ENCODE assay signal across 8 cellular contexts in the genomic region with DNA sequence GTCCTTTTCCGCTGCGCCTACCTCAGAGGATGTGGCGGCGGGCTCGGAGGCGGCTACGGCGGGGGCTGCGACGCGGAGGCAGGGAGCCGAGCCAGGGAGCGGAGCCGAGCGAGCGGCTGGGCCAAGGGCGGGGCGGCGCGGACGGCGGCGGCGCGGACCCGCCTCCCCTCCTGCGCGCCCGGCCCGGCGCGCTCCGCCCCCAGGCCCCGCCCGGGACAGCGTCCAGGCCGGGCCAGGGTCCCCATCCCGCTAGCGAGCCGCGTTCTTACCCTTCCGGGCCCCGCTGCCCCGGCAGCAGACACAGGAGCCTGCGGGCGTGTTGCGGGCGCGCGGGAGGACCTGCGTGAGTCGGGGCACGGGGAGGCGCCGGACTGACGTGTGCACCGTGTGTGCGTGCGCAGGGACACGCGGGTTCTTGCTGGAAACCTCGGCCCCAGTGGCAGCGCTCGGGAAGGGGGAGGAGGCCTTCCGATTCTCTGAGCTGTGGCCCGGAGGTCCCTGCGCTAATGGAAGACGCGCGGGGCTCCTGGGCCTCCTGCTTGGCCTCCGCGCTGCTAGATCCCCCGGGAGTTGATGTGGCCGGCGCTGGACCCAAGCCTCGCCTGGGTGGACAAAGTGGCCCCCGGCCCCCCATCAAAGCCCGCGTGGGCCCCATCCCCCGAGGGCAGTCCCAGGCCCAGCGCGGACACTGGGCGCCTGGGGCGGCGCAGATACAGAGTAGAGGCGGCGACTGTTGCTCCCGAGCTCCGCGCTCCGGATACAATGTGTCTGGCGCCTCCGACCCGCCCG. TPM values are rescaled to one million over a fixed set of nuclear protein-coding genes. Genes with fewer than 3 reads are reported as not detected.
DNase-seq lines count a peak whose midpoint lies in the region; ATAC-seq and TF ChIP-seq lines count a peak whose summit lies in the region.

A gene with protein sequence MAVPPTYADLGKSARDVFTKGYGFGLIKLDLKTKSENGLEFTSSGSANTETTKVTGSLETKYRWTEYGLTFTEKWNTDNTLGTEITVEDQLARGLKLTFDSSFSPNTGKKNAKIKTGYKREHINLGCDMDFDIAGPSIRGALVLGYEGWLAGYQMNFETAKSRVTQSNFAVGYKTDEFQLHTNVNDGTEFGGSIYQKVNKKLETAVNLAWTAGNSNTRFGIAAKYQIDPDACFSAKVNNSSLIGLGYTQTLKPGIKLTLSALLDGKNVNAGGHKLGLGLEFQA (minus strand): TSS at position 350 of the 789 bp plus-strand sequence. CDS start 11,963 bp downstream, outside the sequence.

- peak within 1 kb of the TSS; percentile 90 for H3K27ac ChIP-seq in ectodermal cell (ENCODE audit: insufficient read depth, low read depth, low read length, poor library complexity, severe bottlenecking)

- no peaks in the 10 kb centered on the region for H3K36me3 ChIP-seq in ectodermal cell (ENCODE audit: control insufficient read depth, insufficient read depth, low read length)

- ATAC-seq in GM18909 (IDR thresholded peaks at IDR 0.05; ENCODE audit: poor library complexity, unreplicated experiment), result peak; percentile 80
- peak; percentile 72 for ATAC-seq in HG03159 (IDR thresholded peaks at IDR 0.05; ENCODE audit: unreplicated experiment)
- ATAC-seq in activated CD8-positive, alpha-beta T cell treated with anti-CD3 and anti-CD28 coated beads for 36 hours, result peak; percentile 85

- 0% methylated on average over 95 of the region's 95 CpGs for WGBS in ectodermal cell, 2 experiments

- H3K27ac Mint-ChIP-seq in activated CD8-positive, alpha-beta T cell treated with anti-CD3 and anti-CD28 coated beads for 36 hours, result peak within 1 kb of the TSS; percentile 99

- CTCF ChIA-PET in activated CD8-positive, alpha-beta T cell treated with anti-CD3 and anti-CD28 coated beads for 36 hours (lab: Charles Lee), result interaction anchor here (1.0 to 3.2 kb wide), 5 partner anchors 8 to 179 kb away, joined by 4 to 19 read pairs (median 4); no protein-coding TSS in a partner anchor

- intact Hi-C loops in activated CD8-positive, alpha-beta T cell treated with anti-CD3 and anti-CD28 coated beads for 36 hours (cut with micrococcal nuclease), result no loop called here

- DNase-seq in AG20443 (ENCODE audit: low spot score), result peak; percentile 98
- peak; percentile 34 to 80 for DNase-seq in NCI-H526 (lab: John Stamatoyannopoulos, UW)
- peak; percentile 89 for DNase-seq in activated CD8-positive, alpha-beta T cell treated with anti-CD3 and anti-CD28 coated beads for 36 hours
- peak; percentile 82 to 87 for DNase-seq in lung microvascular endothelial cell (ENCODE audit: low read depth in 2 of 2)
- DNase-seq in stimulated activated CD8-positive, alpha-beta memory T cell treated with anti-CD3 and anti-CD28 coated beads, Interleukin-12 subunit alpha, Interleukin-12 subunit beta, amount 100 ng/mL, for 1 hour (ENCODE audit: low read depth), result peak; percentile 61

- H3K36me3 Mint-ChIP-seq in activated CD8-positive, alpha-beta T cell treated with anti-CD3 and anti-CD28 coated beads for 36 hours (ENCODE audit: low read depth), result peaks cover 40% of the 10 kb centered on the region

- peaks cover 22% of the 10 kb centered on the region for H3K4me1 ChIP-seq in ectodermal cell (ENCODE audit: control insufficient read depth, insufficient read depth, low read length)

- POLR2A ChIA-PET in activated CD8-positive, alpha-beta T cell treated with anti-CD3 and anti-CD28 coated beads for 36 hours (lab: Charles Lee), result interaction anchor here (0.6 to 3.4 kb wide), 34 partner anchors 9 to 682 kb away, joined by 3 to 23 read pairs (median 5); a partner anchor contains a TSS

- no peaks in the 10 kb centered on the region for H3K27me3 ChIP-seq in ectodermal cell (ENCODE audit: control insufficient read depth, insufficient read depth, low read length, poor library complexity, severe bottlenecking)

- no peak for TF ChIP-seq CTCF in activated CD8-positive, alpha-beta T cell treated with anti-CD3 and anti-CD28 coated beads for 36 hours (IDR thresholded peaks at IDR 0.05)

- H3K9me3 ChIP-seq in ectodermal cell (ENCODE audit: control insufficient read depth, low read length), result no peaks in the 10 kb centered on the region

- H3K9me3 Mint-ChIP-seq in activated CD8-positive, alpha-beta T cell treated with anti-CD3 and anti-CD28 coated beads for 36 hours, result no peaks in the 10 kb centered on the region

- H3K4me3 ChIP-seq in ectodermal cell (ENCODE audit: insufficient read depth, low read depth, low read length), result peak within 1 kb of the TSS; percentile 84

- H3K27me3 Mint-ChIP-seq in activated CD8-positive, alpha-beta T cell treated with anti-CD3 and anti-CD28 coated beads for 36 hours, result no peaks in the 10 kb centered on the region

- H3K4me1 Mint-ChIP-seq in activated CD8-positive, alpha-beta T cell treated with anti-CD3 and anti-CD28 coated beads for 36 hours (ENCODE audit: low read depth), result peaks cover 38% of the 10 kb centered on the region

- H3K4me3 Mint-ChIP-seq in activated CD8-positive, alpha-beta T cell treated with anti-CD3 and anti-CD28 coated beads for 36 hours, result peak within 1 kb of the TSS; percentile 95

RNA-seq across cellular contexts. Expression of the gene that starts here (rescaled TPM):
- total RNA-seq in activated CD8-positive, alpha-beta T cell treated with anti-CD3 and anti-CD28 coated beads for 36 hours, result 100 to 1,000 TPM; 481 to 484 TPM
- polyA plus RNA-seq in ectodermal cell (2013, experiment 1 of 4), result 191 TPM
- polyA plus RNA-seq in ectodermal cell (2013, experiment 2 of 4), result 166 TPM
- 141 TPM for polyA plus RNA-seq in ectodermal cell (2013, experiment 3 of 4)
- 143 TPM for polyA plus RNA-seq in ectodermal cell (2013, experiment 4 of 4)
- total RNA-seq in lung microvascular endothelial cell, result 189 and 220 TPM in 2 replicates

Comparison
In these comparisons a context has a peak if more than half of its experiments do, and no peak if none do; other contexts are left out.
1. Peak in every context shown above with its lines: DNase-seq, ATAC-seq, H3K4me3 ChIP-seq and H3K27ac ChIP-seq.